ENCODE assay signal across 18 cellular contexts in genomic region chr21:38818336-38818723, GRCh38. TPM values are rescaled to one million over a fixed set of nuclear protein-coding genes. Genes with fewer than 3 reads are reported as not detected.
DNase-seq lines count a peak whose midpoint lies in the region; ATAC-seq, FAIRE-seq and TF ChIP-seq lines count a peak whose summit lies in the region.
"Had no signal": no experiment of that assay in that cellular context is flagged by ENCODE, and none has a peak within 500 bp of the region (broad histone marks: within the 10 kb centered on the region; RNA-seq: fewer than 3 reads in every experiment).

No MANE protein-coding gene starts in this region.

- no peak overlapping the region for H2AK5ac ChIP-seq in H9 (ENCODE audit: insufficient read length, low read length)
- H2AK5ac ChIP-seq in mesendoderm (ENCODE audit: low read length): no peak overlapping the region

- H3K4me1 Mint-ChIP-seq in H9: peaks cover 12 to 18% of the 10 kb centered on the region in 2 experiments
- H3K4me1 Mint-ChIP-seq: neural crest cell had no signal

- no peak overlapping the region for H3K23ac ChIP-seq in H9 (ENCODE audit: insufficient read length, low read depth, low read length)
- no peak overlapping the region for H3K23ac ChIP-seq in mesendoderm (ENCODE audit: low read length)

- no peak overlapping the region for H3K14ac ChIP-seq in H9 (ENCODE audit: insufficient read depth, low read length)

- no peak overlapping the region for H3K27ac Mint-ChIP-seq in H9
- H3K27ac Mint-ChIP-seq: activated naive CD8-positive, alpha-beta T cell; brain; T-helper 17 cell had no signal

- H4K8ac ChIP-seq in H9 (replicated peaks; ENCODE audit: insufficient read length, low read depth, low read length): no peak overlapping the region
- H4K8ac ChIP-seq in mesendoderm (ENCODE audit: low read depth, low read length): no peak overlapping the region

- H3K9ac ChIP-seq in kidney (ENCODE audit: low read length in 2 of 2) (no peak overlapping the region), H9 (ENCODE audit: extremely low read depth, insufficient read length, low read length) (no peak overlapping the region), mesendoderm (ENCODE audit: low read length) (no peak overlapping the region)
- H3K9ac ChIP-seq: KMS-11 had no signal

- no peaks in the 10 kb centered on the region for H3K27me3 Mint-ChIP-seq in H9 (ENCODE audit: low read depth)
- H3K27me3 Mint-ChIP-seq: activated naive CD8-positive, alpha-beta T cell; T-helper 17 cell had no signal

- 21 to 78% methylated on average over 10 of the region's 10 CpGs for WGBS in sigmoid colon, 2 donors
- no CpG with 5 or more reads among the region's 10 CpGs for WGBS in H9 (ENCODE audit: extremely low coverage, insufficient read length, low lambda C conversion rate)
- WGBS in mesendoderm (ENCODE audit: extremely low coverage, insufficient coverage, low lambda C conversion rate): no CpG with 5 or more reads among the region's 10 CpGs

- no peaks in the 10 kb centered on the region for H4K20me1 ChIP-seq in H9 (ENCODE audit: control insufficient read depth, insufficient read depth, insufficient read length)

- no peak overlapping the region for H2AFZ ChIP-seq in H9 (ENCODE audit: low read length)

- H3K36me3 ChIP-seq in SJSA1: peaks cover 95% of the 10 kb centered on the region
- H3K36me3 ChIP-seq in kidney (ENCODE audit: control insufficient read depth in 1 of 2, insufficient read depth in 2 of 2, low read length in 2 of 2): peaks cover 78 to 90% of the 10 kb centered on the region in 2 donors
- peaks cover 60 to 95% (median 74%) of the 10 kb centered on the region in 4 donors for H3K36me3 ChIP-seq in sigmoid colon
- peaks cover 39% of the 10 kb centered on the region for H3K36me3 ChIP-seq in mesendoderm (ENCODE audit: control insufficient read depth, insufficient read depth, low read length)

- ATAC-seq in left lobe of liver: no peak
- ATAC-seq: T-helper 17 cell had no signal

- H3K9me3 Mint-ChIP-seq in H9: no peaks in the 10 kb centered on the region
- H3K9me3 Mint-ChIP-seq: neural crest cell had no signal

- H3K4me1 ChIP-seq in SJSA1 (replicated peaks) (peaks cover 80% of the 10 kb centered on the region), kidney (ENCODE audit: control insufficient read depth in 1 of 2, insufficient read depth in 1 of 2, low read depth in 1 of 2, low read length in 2 of 2) (peaks cover 4 to 22% of the 10 kb centered on the region in 2 donors), sigmoid colon (peaks cover 0 to 79% (median 49%) of the 10 kb centered on the region in 4 donors), H9 (ENCODE audit: insufficient read depth, low read length) (peaks cover 8% of the 10 kb centered on the region), mesendoderm (ENCODE audit: control insufficient read depth, low read depth, low read length) (peaks cover 11% of the 10 kb centered on the region)

- no peak overlapping the region for H2BK20ac ChIP-seq in H9 (ENCODE audit: low read depth, low read length, poor library complexity, severe bottlenecking)

- H3K18ac ChIP-seq in H9 (ENCODE audit: insufficient read length, low read depth, low read length) (no peak overlapping the region), mesendoderm (ENCODE audit: low read length) (no peak overlapping the region)

- TF ChIP-seq POLR2A in sigmoid colon (IDR thresholded peaks at IDR 0.05): no peak

- TF ChIP-seq CTCF in kidney (IDR thresholded peaks at IDR 0.05; ENCODE audit: borderline replicate concordance, extremely low read depth, insufficient read depth): no peak
- no peak for TF ChIP-seq CTCF in sigmoid colon (IDR thresholded peaks at IDR 0.05)
- no peak for TF ChIP-seq CTCF in H9 (conservative IDR thresholded peaks at IDR 0.05)

- H3K36me3 Mint-ChIP-seq in H9 (ENCODE audit: insufficient read depth in 1 of 3, low read depth in 3 of 3): peaks cover 88 to 96% (median 93%) of the 10 kb centered on the region in 3 experiments

- H2BK120ac ChIP-seq in H9 (ENCODE audit: low read depth, low read length, poor library complexity, severe bottlenecking) (no peak overlapping the region), mesendoderm (ENCODE audit: low read depth, low read length) (no peak overlapping the region)

- FAIRE-seq in kidney (lab: Jason Lieb, UNC): no peak
- FAIRE-seq: D721Med had no signal

- H3T11ph ChIP-seq in H9 (ENCODE audit: low read length): no peak overlapping the region

- no peak overlapping the region for H3K4me3 Mint-ChIP-seq in H9
- H3K4me3 Mint-ChIP-seq: activated naive CD8-positive, alpha-beta T cell; brain; neural crest cell; T-helper 17 cell had no signal

- no peak overlapping the region for H3K56ac ChIP-seq in H9 (ENCODE audit: insufficient read length, low read depth, low read length)
- no peak overlapping the region for H3K56ac ChIP-seq in mesendoderm (ENCODE audit: low read length)

- H3K4ac ChIP-seq in H9 (ENCODE audit: low read depth, low read length): no peak overlapping the region
- H3K4ac ChIP-seq in mesendoderm (ENCODE audit: low read depth, low read length): no peak overlapping the region

- DNase-seq in SJSA1 (ENCODE audit: low read depth in 1 of 2, low spot score in 2 of 2): no peak
- DNase-seq in kidney: peak; percentile 56
- DNase-seq in sigmoid colon: no peak
- no peak for DNase-seq in H9
- DNase-seq in occipital lobe (lab: John Stamatoyannopoulos, UW): no peak
- DNase-seq in left lobe of liver (ENCODE audit: low spot score): no peak
- DNase-seq in mesendoderm: no peak
- DNase-seq: BE2C; NCI-H1092; NCI-H2029 treated with DMSO at 0.1 percent for 48 hours; NCI-H510A; stimulated activated naive CD4-positive, alpha-beta T cell treated with Interleukin-2 at 50 U/mL for 16 hours; T-helper 17 cell had no signal

- no peaks in the 10 kb centered on the region for H3K79me1 ChIP-seq in H9 (ENCODE audit: insufficient read depth, low read depth, low read length, poor library complexity, severe bottlenecking)
- H3K79me1 ChIP-seq in mesendoderm (ENCODE audit: low read length): peaks cover 14% of the 10 kb centered on the region

- H2BK5ac ChIP-seq in H9 (ENCODE audit: insufficient read length, low read length): no peak overlapping the region
- no peak overlapping the region for H2BK5ac ChIP-seq in mesendoderm (ENCODE audit: low read length)

- intact Hi-C loops in kidney (cut with DNase I): no loop called here
- intact Hi-C loops in sigmoid colon (cut with DNase I): no loop called here

- H3K23me2 ChIP-seq in H9 (ENCODE audit: insufficient read length, low read depth, low read length, poor library complexity, severe bottlenecking): no peaks in the 10 kb centered on the region

- H3K9me3 ChIP-seq in SJSA1 (replicated peaks): no peaks in the 10 kb centered on the region
- H3K9me3 ChIP-seq in kidney (ENCODE audit: control insufficient read depth in 1 of 2, low read length in 2 of 2): no peaks in the 10 kb centered on the region
- no peaks in the 10 kb centered on the region for H3K9me3 ChIP-seq in sigmoid colon
- H3K9me3 ChIP-seq in H9 (ENCODE audit: control insufficient read depth, low read depth, low read length): no peaks in the 10 kb centered on the region
- H3K9me3 ChIP-seq: BE2C had no signal

- H2BK12ac ChIP-seq in H9 (ENCODE audit: insufficient read length, low read depth, low read length): no peak overlapping the region

- H3K79me2 ChIP-seq in H9 (ENCODE audit: insufficient read depth, low read length) (peaks cover 2% of the 10 kb centered on the region; the same call in 1 of the 2 replicates), mesendoderm (ENCODE audit: control insufficient read depth, insufficient read depth, low read length) (peaks cover 3% of the 10 kb centered on the region)

- TF ChIP-seq EP300 in sigmoid colon (IDR thresholded peaks at IDR 0.05): no peak

- H4K5ac ChIP-seq in H9 (ENCODE audit: insufficient read length, low read depth, low read length) (no peak overlapping the region), mesendoderm (ENCODE audit: low read length) (no peak overlapping the region)

- H3K27ac ChIP-seq in SJSA1: 0 out of 2 replicates have a peak overlapping the region, but pooled peaks have one; percentile 12
- peak overlapping the region in 1 of 2 donors; percentile 20 for H3K27ac ChIP-seq in kidney (ENCODE audit: low read depth in 2 of 2, low read length in 2 of 2)
- peak overlapping the region; percentile 59 to 83 (median 70) for H3K27ac ChIP-seq in sigmoid colon
- no peak overlapping the region for H3K27ac ChIP-seq in H9 (ENCODE audit: insufficient read length, low read depth, low read length)
- no peak overlapping the region for H3K27ac ChIP-seq in mesendoderm (ENCODE audit: low read depth, low read length)
- H3K27ac ChIP-seq: KMS-11 had no signal

- H3K4me2 ChIP-seq in H9 (ENCODE audit: insufficient read depth, insufficient read length, low read length) (no peak overlapping the region), mesendoderm (ENCODE audit: low read length) (no peak overlapping the region)
- H3K4me2 ChIP-seq: KMS-11 had no signal

- no peak overlapping the region for H4K91ac ChIP-seq in H9 (ENCODE audit: insufficient read length, low read depth, low read length)

- H3K27me3 ChIP-seq in SJSA1 (replicated peaks) (no peaks in the 10 kb centered on the region), sigmoid colon (no peaks in the 10 kb centered on the region), H9 (ENCODE audit: insufficient read depth, low read length) (no peaks in the 10 kb centered on the region), mesendoderm (ENCODE audit: insufficient read depth, low read length, poor library complexity) (no peaks in the 10 kb centered on the region)
- H3K27me3 ChIP-seq: BE2C had no signal

- H3K4me3 ChIP-seq in SJSA1: no peak overlapping the region
- H3K4me3 ChIP-seq in kidney (ENCODE audit: low read length in 2 of 2): no peak overlapping the region
- no peak overlapping the region for H3K4me3 ChIP-seq in sigmoid colon
- no peak overlapping the region for H3K4me3 ChIP-seq in mesendoderm (ENCODE audit: low read length)

- H2BK15ac ChIP-seq in H9 (ENCODE audit: low read depth, low read length): no peak overlapping the region
- no peak overlapping the region for H2BK15ac ChIP-seq in mesendoderm (replicated peaks; ENCODE audit: low read depth)

RNA-seq across cellular contexts. Expression of gene ETS2, which starts 12.6 kb away (rescaled TPM):
- 44.4 and 48.2 TPM in 2 replicates for total RNA-seq in SJSA1 (2014; rRNA removed; shearing (Covaris generic))
- total RNA-seq in kidney (178 TPM), sigmoid colon (100 to 1,000 TPM in 1 of 4 donors, 10 to 100 TPM in 3; 32.1 to 112 (median 41.7) TPM), H9 (2021) (32.7 and 35.3 TPM in 2 replicates), occipital lobe (9.8 TPM), left lobe of liver (40.9 TPM)
- polyA plus RNA-seq in kidney (ENCODE audit: insufficient read depth, low read depth, low replicate concordance) (43.1 TPM), sigmoid colon (100 to 1,000 TPM in 1 of 3 donors, 10 to 100 TPM in 2; 47.4 to 133 (median 83.3) TPM)
- 54.1 TPM for polyA plus RNA-seq in mesendoderm (2013, experiment 1 of 2)
- 53.4 TPM for polyA plus RNA-seq in mesendoderm (2013, experiment 2 of 2)

Comparison
In these comparisons a context has a peak if more than half of its experiments do, and no peak if none do; other contexts are left out.
1. H3K27ac ChIP-seq: peak in SJSA1 (single experiment) and sigmoid colon (4 of 4); none in H9 (single experiment) and mesendoderm (single experiment).